11 cellular contexts compared by ENCODE assay signal in genomic region chr21:34877485-34878128, GRCh38.
A peak's percentile ranks its signal among the peaks of the same experiment; 100 is the strongest.
DNase-seq lines count a peak whose midpoint lies in the region; ATAC-seq and TF ChIP-seq lines count a peak whose summit lies in the region.
"Had no signal": no experiment of that assay in that cellular context is flagged by ENCODE, and none has a peak within 500 bp of the region (broad histone marks: within the 10 kb centered on the region; RNA-seq: fewer than 3 reads in every experiment).

No MANE protein-coding gene starts in this region.

- peak overlapping the region; percentile 30 for H2AFZ ChIP-seq in parathyroid adenoma

- H3K27me3 ChIP-seq in duodenal mucosa (ENCODE audit: control insufficient read depth in 1 of 2, insufficient read depth in 2 of 2, low read length in 2 of 2): no peaks in the 10 kb centered on the region
- H3K27me3 ChIP-seq in parathyroid adenoma (ENCODE audit: control insufficient read depth, insufficient read depth, low read length): no peaks in the 10 kb centered on the region
- no peaks in the 10 kb centered on the region for H3K27me3 ChIP-seq in sigmoid colon
- H3K27me3 ChIP-seq: SJSA1 had no signal

- H3K27ac ChIP-seq in duodenal mucosa (ENCODE audit: low read depth, low read length): peak overlapping the region; percentile 37
- H3K27ac ChIP-seq in parathyroid adenoma: peak overlapping the region; percentile 36
- H3K27ac ChIP-seq in sigmoid colon: no peak overlapping the region

- H3K4me1 ChIP-seq in duodenal mucosa (ENCODE audit: control insufficient read depth in 1 of 2, insufficient read depth in 2 of 2, low read length in 2 of 2) (peaks cover 14 to 31% of the 10 kb centered on the region in 2 donors), parathyroid adenoma (peaks cover 3% of the 10 kb centered on the region), sigmoid colon (peaks cover 0 to 5% (median 0%) of the 10 kb centered on the region in 4 donors)

- TF ChIP-seq EP300 in sigmoid colon (IDR thresholded peaks at IDR 0.05): no peak

- H3K4me3 ChIP-seq in duodenal mucosa (ENCODE audit: low read depth in 1 of 2, low read length in 2 of 2): peak overlapping the region in 1 of 2 donors; percentile 10
- no peak overlapping the region for H3K4me3 ChIP-seq in parathyroid adenoma (ENCODE audit: low read depth, low read length)
- H3K4me3 ChIP-seq in sigmoid colon: no peak overlapping the region
- H3K4me3 ChIP-seq: SJSA1 had no signal

- H3K9ac ChIP-seq in duodenal mucosa (ENCODE audit: low read depth in 1 of 2, low read length in 2 of 2) (no peak overlapping the region), parathyroid adenoma (no peak overlapping the region)

- WGBS in sigmoid colon, 2 donors: 21 to 69% methylated on average over 10 of the region's 10 CpGs

- peak; percentile 50 for DNase-seq in DMS153 treated with DMSO at 0.1 percent for 48 hours (lab: John Stamatoyannopoulos, UW; ENCODE audit: unreplicated experiment)
- peak; percentile 37 for DNase-seq in NCI-H1105 treated with DMSO at 0.1 percent for 48 hours (lab: John Stamatoyannopoulos, UW)
- no peak for DNase-seq in sigmoid colon
- no peak for DNase-seq in activated CD4-positive, CD25-positive, alpha-beta regulatory T cell (lab: John Stamatoyannopoulos, UW)
- DNase-seq: activated CD4-positive, alpha-beta T cell treated with anti-CD3 and anti-CD28 coated beads, Interleukin-2, amount 10 ng/mL, durations not matched to agents 24 days and 14 days; NCI-H226 had no signal

- no peaks in the 10 kb centered on the region for H3K79me2 ChIP-seq in parathyroid adenoma

- no peaks in the 10 kb centered on the region for H3K9me3 ChIP-seq in duodenal mucosa (ENCODE audit: control insufficient read depth in 1 of 2, low read length in 2 of 2)
- no peaks in the 10 kb centered on the region for H3K9me3 ChIP-seq in parathyroid adenoma (ENCODE audit: control insufficient read depth, low read length)
- no peaks in the 10 kb centered on the region for H3K9me3 ChIP-seq in sigmoid colon
- H3K9me3 ChIP-seq: SJSA1 had no signal

- ATAC-seq in GM21367 (IDR thresholded peaks at IDR 0.05; ENCODE audit: unreplicated experiment) (no peak), HG03460 (IDR thresholded peaks at IDR 0.05; ENCODE audit: unreplicated experiment) (no peak)

- TF ChIP-seq CTCF in parathyroid adenoma (IDR thresholded peaks at IDR 0.05) (no peak), sigmoid colon (IDR thresholded peaks at IDR 0.05) (no peak)

- peaks cover 13 to 29% of the 10 kb centered on the region in 2 donors for H3K36me3 ChIP-seq in duodenal mucosa (ENCODE audit: control insufficient read depth in 1 of 2, insufficient read depth in 2 of 2, low read length in 2 of 2)
- H3K36me3 ChIP-seq in parathyroid adenoma (ENCODE audit: control insufficient read depth, insufficient read depth, low read length): no peaks in the 10 kb centered on the region
- peaks cover 0 to 3% (median 0%) of the 10 kb centered on the region in 4 donors for H3K36me3 ChIP-seq in sigmoid colon

- intact Hi-C loops in sigmoid colon (cut with DNase I): no loop called here

- TF ChIP-seq POLR2A in sigmoid colon (IDR thresholded peaks at IDR 0.05): no peak

- H3K4me2 ChIP-seq in parathyroid adenoma (ENCODE audit: low read length): peak overlapping the region; percentile 21

Comparison
In these comparisons a context has a peak if more than half of its experiments do, and no peak if none do; other contexts are left out.
1. DNase-seq: peak in DMS153 treated with DMSO at 0.1 percent for 48 hours (single experiment) and NCI-H1105 treated with DMSO at 0.1 percent for 48 hours (single experiment); none in sigmoid colon (single experiment) and activated CD4-positive, CD25-positive, alpha-beta regulatory T cell (0 of 4).
2. H3K27ac ChIP-seq: peak in duodenal mucosa (single experiment) and parathyroid adenoma (single experiment); none in sigmoid colon (0 of 4).